ENCODE assay signal across 26 cellular contexts in genomic region chr9:120382453-120382852, GRCh38.
"Had no signal": no experiment of that assay in that cellular context is flagged by ENCODE, and none has a peak within 500 bp of the region (broad histone marks: within the 10 kb centered on the region; RNA-seq: fewer than 3 reads in every experiment).

No MANE protein-coding gene starts in this region.

- H3K27me3 ChIP-seq: dorsolateral prefrontal cortex, esophagus squamous epithelium, heart right ventricle, left lung, pancreas, right lobe of liver, stomach, thyroid gland, vagina had no signal

- H3K4me3 ChIP-seq: dorsolateral prefrontal cortex, esophagus squamous epithelium, heart right ventricle, left lung, pancreas, right lobe of liver, smooth muscle cell, stomach, thyroid gland, vagina had no signal

- H3K27me3 Mint-ChIP-seq: naive thymus-derived CD8-positive, alpha-beta T cell had no signal

- H3K36me3 ChIP-seq: esophagus squamous epithelium, pancreas, right lobe of liver, thyroid gland, vagina had no signal

- H3K4me1 ChIP-seq: left lung, vagina had no signal

- DNase-seq: dorsolateral prefrontal cortex; effector CD4-positive, alpha-beta T cell; esophagus squamous epithelium; foreskin melanocyte; glutamatergic neuron; heart right ventricle; hippocampal formation; left cardiac atrium; left lung; mammary epithelial cell; mesendoderm; naive thymus-derived CD8-positive, alpha-beta T cell; nephron progenitor cell; occipital lobe; pancreas; stimulated activated CD4-positive, alpha-beta T cell treated with anti-CD3 and anti-CD28 coated beads, Interleukin-12 subunit alpha, Interleukin-12 subunit beta, amount 100 ng/mL, for 4 hours; stimulated activated CD4-positive, alpha-beta T cell treated with anti-CD3 and anti-CD28 coated beads, Interleukin-1b, Interleukin-23, amount 100 ng/mL, for 48 hours; stimulated activated CD4-positive, alpha-beta T cell treated with anti-CD3 and anti-CD28 coated beads, Interleukin-4, amount 100 ng/mL, for 1 hour; stimulated activated CD8-positive, alpha-beta memory T cell treated with anti-CD3 and anti-CD28 coated beads, Interleukin-4, amount 100 ng/mL, for 48 hours; stimulated activated naive CD4-positive, alpha-beta T cell treated with Interleukin-2 at 50 U/mL for 16 hours; stomach; thyroid gland; trophoblast cell had no signal

- ATAC-seq: heart right ventricle; left cardiac atrium; left lung; naive thymus-derived CD8-positive, alpha-beta T cell; pancreas; right lobe of liver had no signal

- H3K9me3 ChIP-seq: pancreas, right lobe of liver, thyroid gland, vagina had no signal

- H3K4me3 Mint-ChIP-seq: naive thymus-derived CD8-positive, alpha-beta T cell; nephron progenitor cell had no signal

- H3K27ac ChIP-seq: dorsolateral prefrontal cortex, esophagus squamous epithelium, heart right ventricle, left lung, pancreas, right lobe of liver, stomach, thyroid gland, vagina had no signal
